7 cellular contexts compared by ENCODE assay signal in the genomic region with DNA sequence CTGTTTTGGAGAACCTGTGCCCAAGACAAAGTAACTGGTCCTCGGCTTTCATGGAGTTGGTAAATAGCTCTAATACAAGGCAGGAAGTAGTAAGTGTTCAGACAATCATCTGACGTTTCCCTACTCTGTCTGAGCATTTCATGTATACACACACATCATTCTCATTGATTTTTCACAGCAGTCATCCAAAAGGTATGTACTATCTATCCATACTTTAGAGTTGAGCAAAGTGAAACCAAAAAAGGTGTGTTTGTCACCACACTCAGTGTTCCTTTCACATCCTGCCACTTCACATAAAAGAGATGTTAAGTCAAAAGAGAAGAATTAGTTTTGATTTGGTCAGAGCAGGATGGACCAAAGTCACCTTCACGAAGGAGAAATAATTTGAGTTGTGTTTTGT. TPM values are rescaled to one million over a fixed set of nuclear protein-coding genes. Genes with fewer than 3 reads are reported as not detected.
DNase-seq lines count a peak whose midpoint lies in the region; ATAC-seq, FAIRE-seq and TF ChIP-seq lines count a peak whose summit lies in the region.
"Not testable (repeated sequence)": the region's sequence is repeated elsewhere in the genome, so short reads cannot be mapped to it uniquely, and the experiment has no call there.

No MANE protein-coding gene starts in this region.

- H3K9me3 Mint-ChIP-seq in activated T-cell treated with anti-CD3 and anti-CD28 coated beads, Interleukin-2, amount 50 U/mL, for 4 hours = not testable (repeated sequence)

- H3K9ac ChIP-seq in PC-3 (ENCODE audit: low read length) = not testable (repeated sequence)

- not testable (repeated sequence) for H3K4me1 ChIP-seq in PC-3 (ENCODE audit: insufficient read depth, low read length); foreskin keratinocyte

- not testable (repeated sequence) for DNase-seq in GM12892 (ENCODE audit: insufficient read length); PC-3; activated T-cell treated with anti-CD3 and anti-CD28 coated beads, Interleukin-2, amount 50 U/mL, for 4 hours; foreskin keratinocyte

- H3K27ac ChIP-seq in PC-3 (ENCODE audit: low read length); foreskin keratinocyte: not testable (repeated sequence)

- intact Hi-C loops in PC-3 (cut with micrococcal nuclease) = not testable (repeated sequence)

- BruUV-seq in PC-3 (replicated peaks; lab: Mats Ljungman, UMichigan) = not testable (repeated sequence)

- not testable (repeated sequence) for H3K4me2 ChIP-seq in PC-3 (ENCODE audit: low read length)

- CTCF ChIA-PET in PC-3 (lab: Charles Lee) = not testable (repeated sequence)

- POLR2A ChIA-PET in PC-3 (lab: Charles Lee; ENCODE audit: unreplicated experiment) = not testable (repeated sequence)

- not testable (repeated sequence) for H3K27me3 Mint-ChIP-seq in activated T-cell treated with anti-CD3 and anti-CD28 coated beads, Interleukin-2, amount 50 U/mL, for 4 hours (ENCODE audit: low read depth)

- H3K36me3 ChIP-seq in PC-3 (ENCODE audit: low read depth, low read length) = not testable (repeated sequence)

- not testable (repeated sequence) for H3K9me2 ChIP-seq in PC-3 (replicated peaks; ENCODE audit: low read length)

- not testable (repeated sequence) for H3K27me3 ChIP-seq in PC-3 (ENCODE audit: low read length); foreskin keratinocyte

- H3K9me3 ChIP-seq in PC-3 (ENCODE audit: low read length) = not testable (repeated sequence)

- H3K4me1 Mint-ChIP-seq in activated T-cell treated with anti-CD3 and anti-CD28 coated beads, Interleukin-2, amount 50 U/mL, for 4 hours (ENCODE audit: low read depth) = not testable (repeated sequence)

- H4K20me1 ChIP-seq in PC-3 (ENCODE audit: low read length) = not testable (repeated sequence)

- TF ChIP-seq CTCF in PC-3 (conservative IDR thresholded peaks at IDR 0.05; ENCODE audit: low read depth, low read length); foreskin keratinocyte (conservative IDR thresholded peaks at IDR 0.05): not testable (repeated sequence)

- H3K4me3 ChIP-seq in PC-3 (ENCODE audit: low read length) = not testable (repeated sequence)

- ATAC-seq in GM19025 (IDR thresholded peaks at IDR 0.05; ENCODE audit: low read depth, unreplicated experiment) (peak; percentile 53), GM21619 (IDR thresholded peaks at IDR 0.05; ENCODE audit: unreplicated experiment) (peak; percentile 51), HG02885 (IDR thresholded peaks at IDR 0.05; ENCODE audit: poor library complexity, unreplicated experiment) (peak; percentile 60), PC-3 (peak; percentile 96), foreskin keratinocyte (peak; percentile 48)
- ATAC-seq in activated T-cell treated with anti-CD3 and anti-CD28 coated beads, Interleukin-2, amount 50 U/mL, for 4 hours = peak; percentile 57 to 61

- not testable (repeated sequence) for TF ChIP-seq POLR2A in GM12892 (IDR thresholded peaks at IDR 0.05; ENCODE audit: low read depth, low read length)

- H2AFZ ChIP-seq in PC-3 (ENCODE audit: low read length) = not testable (repeated sequence)

- not testable (repeated sequence) for H3F3A ChIP-seq in PC-3 (ENCODE audit: low read length, unreplicated experiment)

- not testable (repeated sequence) for H3K36me3 Mint-ChIP-seq in activated T-cell treated with anti-CD3 and anti-CD28 coated beads, Interleukin-2, amount 50 U/mL, for 4 hours (ENCODE audit: insufficient read depth)

- H3K79me2 ChIP-seq in PC-3 (ENCODE audit: low read length) = not testable (repeated sequence)

- FAIRE-seq in GM12892 (lab: Jason Lieb, UNC) = peak; percentile 61

- H3K4me3 Mint-ChIP-seq in activated T-cell treated with anti-CD3 and anti-CD28 coated beads, Interleukin-2, amount 50 U/mL, for 4 hours = not testable (repeated sequence)

RNA-seq across cellular contexts. Expression of a gene that starts 33.7 kb away (rescaled TPM):
- 171 TPM for polyA plus RNA-seq in GM12892 (2012; ENCODE audit: missing spikeins)
- 25.3 and 37.3 TPM in 2 replicates for total RNA-seq in PC-3 (2014; rRNA removed)
- total RNA-seq in activated T-cell treated with anti-CD3 and anti-CD28 coated beads, Interleukin-2, amount 50 U/mL, for 4 hours = 100 to 1,000 TPM in 1 of 3 donors, 10 to 100 TPM in 2; 74.4 to 111 (median 98.8) TPM
- total RNA-seq in foreskin keratinocyte = 13.3 and 16.9 TPM in 2 replicates
- 3.2 and 4.4 TPM in 2 replicates for polyA plus RNA-seq in foreskin keratinocyte

RNA-seq across cellular contexts. Expression of a gene that starts 36.9 kb away (rescaled TPM):
- 33.3 TPM for polyA plus RNA-seq in GM12892 (2012; ENCODE audit: missing spikeins)
- total RNA-seq in PC-3 (2014; rRNA removed) (37.0 and 38.2 TPM in 2 replicates), foreskin keratinocyte (32.6 and 36.4 TPM in 2 replicates)
- total RNA-seq in activated T-cell treated with anti-CD3 and anti-CD28 coated beads, Interleukin-2, amount 50 U/mL, for 4 hours = 10 to 100 TPM; 28.7 to 38.8 (median 31.1) TPM
- 44.5 and 50.0 TPM in 2 replicates for polyA plus RNA-seq in foreskin keratinocyte
